Comparison of ENCODE assay signal across 23 cellular contexts in the genomic region with DNA sequence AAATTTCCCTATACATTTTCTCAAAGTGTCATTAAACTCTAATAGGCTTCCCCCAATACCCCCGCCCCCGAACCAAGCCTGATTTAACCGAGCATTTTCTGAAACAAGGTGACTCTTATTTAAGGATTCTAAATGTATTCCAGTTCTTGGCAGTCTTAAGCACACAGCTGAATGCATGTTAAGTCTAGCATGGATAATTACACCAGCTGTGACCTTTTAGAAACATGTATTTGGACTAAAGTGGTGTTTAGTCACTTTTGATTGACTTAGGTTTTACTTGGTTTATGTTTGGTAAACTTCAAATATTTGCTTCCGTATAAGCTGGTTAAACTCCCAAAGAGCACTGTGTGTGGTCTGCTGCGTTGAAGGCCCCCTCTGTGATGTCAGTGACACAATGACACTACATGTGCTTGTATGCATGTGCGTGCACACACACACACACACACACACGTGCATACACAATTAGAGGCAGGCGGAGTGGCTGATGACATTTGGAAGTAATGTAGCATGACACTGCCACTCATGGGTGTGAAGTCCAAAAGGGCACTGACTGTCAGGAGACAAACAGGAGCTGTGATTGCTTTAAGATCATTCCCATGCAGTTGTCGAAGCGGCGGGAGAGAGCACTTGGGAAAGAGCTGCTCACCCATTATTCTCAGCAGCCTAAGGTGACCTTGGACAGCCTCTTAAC.
DNase-seq lines count a peak whose midpoint lies in the region; ATAC-seq, FAIRE-seq and TF ChIP-seq lines count a peak whose summit lies in the region.
"Had no signal": no experiment of that assay in that cellular context is flagged by ENCODE, and none has a peak within 500 bp of the region (broad histone marks: within the 10 kb centered on the region; RNA-seq: fewer than 3 reads in every experiment).

No MANE protein-coding gene starts in this region.

- no peak overlapping the region for H3K18ac ChIP-seq in H1 (ENCODE audit: extremely low read depth, low read length)

- no peak overlapping the region for H3K4me2 ChIP-seq in H1 (ENCODE audit: insufficient read depth in 1 of 2, low read depth in 2 of 2, low read length in 2 of 2)
- H3K4me2 ChIP-seq in PC-3 (ENCODE audit: low read length) = no peak overlapping the region
- H3K4me2 ChIP-seq: KMS-11 had no signal

- whole genome bisulfite sequencing in H1 (ENCODE audit: extremely low coverage in 1 of 2, insufficient coverage in 1 of 2, insufficient read length in 1 of 2, insufficient replicate concordance in 2 of 2, low coverage in 1 of 2, low lambda C conversion rate in 2 of 2, missing lambda C conversion rate in 1 of 2), 2 experiments = 90% methylated on average over 11 of the region's 11 CpGs; no CpG with 5 or more reads in 1 of the 2 experiments

- H3K23ac ChIP-seq in H1 (ENCODE audit: insufficient read length) = no peak overlapping the region

- TF ChIP-seq RAD21 in H1 (IDR thresholded peaks at IDR 0.05 in 1 of 2, conservative IDR thresholded peaks at IDR 0.05 in 1 of 2; ENCODE audit: low read depth in 2 of 2, low read length in 2 of 2) = no peak

- no peak for ATAC-seq in PC-3
- ATAC-seq in stimulated activated effector memory CD8-positive, alpha-beta T cell treated with anti-CD3 and anti-CD28 coated beads, Interleukin-12 subunit alpha, Interleukin-12 subunit beta, amount 100 ng/mL, for 72 hours = no peak
- ATAC-seq in omental fat pad (ENCODE audit: low FRiP score) = no peak
- ATAC-seq: activated CD4-positive, CD25-positive, alpha-beta regulatory T cell treated with anti-CD3 and anti-CD28 coated beads, Interleukin-2, amount 50 U/mL, for 24 hours; activated CD8-positive, alpha-beta T cell treated with anti-CD3 and anti-CD28 coated beads, Interleukin-2, amount 10 ng/mL, durations not matched to agents 7 days and 5 days; left cardiac atrium had no signal

- TF ChIP-seq EP300 in H1 (IDR thresholded peaks at IDR 0.05; ENCODE audit: borderline replicate concordance in 1 of 2, low read depth in 2 of 2, low read length in 2 of 2) = no peak

- H2BK5ac ChIP-seq in H1 (ENCODE audit: low read depth, low read length) = no peak overlapping the region

- no peak overlapping the region for H4K91ac ChIP-seq in H1 (replicated peaks; ENCODE audit: insufficient read length, low read length)

- no peaks in the 10 kb centered on the region for H3K27me3 ChIP-seq in H1 (replicated peaks in 1 of 4; ENCODE audit: control insufficient read depth in 3 of 4, extremely low read depth in 1 of 4, insufficient read depth in 3 of 4, low read length in 3 of 4)
- peaks cover 25% of the 10 kb centered on the region; the same call in 1 of the 2 replicates for H3K27me3 ChIP-seq in PC-3 (ENCODE audit: low read length)

- H2BK15ac ChIP-seq in H1 (ENCODE audit: low read length) = no peak overlapping the region

- no peaks in the 10 kb centered on the region for H3K79me1 ChIP-seq in H1 (ENCODE audit: low read depth, low read length)

- POLR2A ChIA-PET in H1 (lab: Charles Lee; ENCODE audit: partially characterized antibody) (no interaction called here), PC-3 (lab: Charles Lee; ENCODE audit: unreplicated experiment) (no interaction called here)

- H3K36me3 ChIP-seq in H1 (ENCODE audit: control insufficient read depth in 2 of 4, insufficient read depth in 4 of 4, low read length in 3 of 4) (no peaks in the 10 kb centered on the region), PC-3 (ENCODE audit: low read depth, low read length) (no peaks in the 10 kb centered on the region)

- no peak overlapping the region for H3K4me3 Mint-ChIP-seq in stimulated activated effector memory CD8-positive, alpha-beta T cell treated with anti-CD3 and anti-CD28 coated beads, Interleukin-12 subunit alpha, Interleukin-12 subunit beta, amount 100 ng/mL, for 72 hours
- H3K4me3 Mint-ChIP-seq: activated CD8-positive, alpha-beta T cell treated with anti-CD3 and anti-CD28 coated beads, Interleukin-2, amount 10 ng/mL, durations not matched to agents 7 days and 5 days had no signal

- no peaks in the 10 kb centered on the region for H3K23me2 ChIP-seq in H1 (ENCODE audit: low read depth, low read length)

- no peak overlapping the region for H3K27ac Mint-ChIP-seq in stimulated activated effector memory CD8-positive, alpha-beta T cell treated with anti-CD3 and anti-CD28 coated beads, Interleukin-12 subunit alpha, Interleukin-12 subunit beta, amount 100 ng/mL, for 72 hours
- H3K27ac Mint-ChIP-seq: activated CD8-positive, alpha-beta T cell treated with anti-CD3 and anti-CD28 coated beads, Interleukin-2, amount 10 ng/mL, durations not matched to agents 7 days and 5 days had no signal

- no peak for FAIRE-seq in H1 (lab: Jason Lieb, UNC)
- FAIRE-seq: A204.1, frontal cortex, urothelium cell line had no signal

- H3K9me2 ChIP-seq in PC-3 (replicated peaks; ENCODE audit: low read length) = no peaks in the 10 kb centered on the region

- H3K79me2 ChIP-seq in H1 (ENCODE audit: control insufficient read depth in 1 of 2, insufficient read depth in 2 of 2, low read length in 2 of 2) (no peaks in the 10 kb centered on the region), PC-3 (ENCODE audit: low read length) (no peaks in the 10 kb centered on the region)

- no peaks in the 10 kb centered on the region for H4K20me1 ChIP-seq in H1 (replicated peaks in 1 of 2; ENCODE audit: control insufficient read depth in 1 of 2, insufficient read depth in 2 of 2, low read length in 2 of 2)
- H4K20me1 ChIP-seq in PC-3 (ENCODE audit: low read length) = no peaks in the 10 kb centered on the region

- DNase-seq in COLO668 (lab: John Stamatoyannopoulos, UW; ENCODE audit: unreplicated experiment) = peak; percentile 53
- DNase-seq in NCI-H2171 treated with DMSO at 0.1 percent for 48 hours (lab: John Stamatoyannopoulos, UW) = peak; percentile 88
- DNase-seq in H1 (ENCODE audit: low read depth in 1 of 2, low spot score in 2 of 2) = no peak
- DNase-seq in medulla oblongata (ENCODE audit: extremely low spot score) = peak; percentile 6
- no peak for DNase-seq in PC-3
- no peak for DNase-seq in stimulated activated effector memory CD8-positive, alpha-beta T cell treated with anti-CD3 and anti-CD28 coated beads, Interleukin-12 subunit alpha, Interleukin-12 subunit beta, amount 100 ng/mL, for 72 hours (ENCODE audit: low spot score in 2 of 2)
- no peak for DNase-seq in omental fat pad (ENCODE audit: low spot score)
- DNase-seq in stimulated activated CD4-positive, alpha-beta T cell treated with anti-CD3 and anti-CD28 coated beads, Interleukin-1b, Interleukin-23, amount 100 ng/mL, for 48 hours = no peak
- DNase-seq: activated CD8-positive, alpha-beta T cell treated with anti-CD3 and anti-CD28 coated beads, Interleukin-2, amount 10 ng/mL, durations not matched to agents 7 days and 5 days; activated naive CD4-positive, alpha-beta T cell; activated T-cell treated with anti-CD3 and anti-CD28 coated beads, Interleukin-2, amount 50 U/mL, for 1 hour; dorsolateral prefrontal cortex; left cardiac atrium; NCI-H1930; NCI-H446 treated with DMSO at 0.1 percent for 48 hours; RPMI8226; substantia nigra had no signal

- no peaks in the 10 kb centered on the region for H3K4me1 ChIP-seq in H1 (replicated peaks in 1 of 4; ENCODE audit: control insufficient read depth in 3 of 4, insufficient read depth in 4 of 4, low read length in 3 of 4)
- no peaks in the 10 kb centered on the region for H3K4me1 ChIP-seq in PC-3 (ENCODE audit: insufficient read depth, low read length)

- no peak overlapping the region for H3K56ac ChIP-seq in H1 (replicated peaks; ENCODE audit: insufficient read length, low read depth, low read length)

- H3K9ac ChIP-seq in H1 (replicated peaks in 1 of 4; ENCODE audit: extremely low read depth in 1 of 4, low read depth in 3 of 4, low read length in 3 of 4) = no peak overlapping the region
- H3K9ac ChIP-seq in PC-3 (ENCODE audit: low read length) = no peak overlapping the region
- H3K9ac ChIP-seq: KMS-11 had no signal

- H2AFZ ChIP-seq in H1 (ENCODE audit: low read length) (peak overlapping the region; percentile 41; the same call in 1 of the 2 replicates), PC-3 (ENCODE audit: low read length) (no peak overlapping the region)

- peaks cover 5% of the 10 kb centered on the region for H3K9me3 Mint-ChIP-seq in stimulated activated effector memory CD8-positive, alpha-beta T cell treated with anti-CD3 and anti-CD28 coated beads, Interleukin-12 subunit alpha, Interleukin-12 subunit beta, amount 100 ng/mL, for 72 hours

- no peak overlapping the region for H3K27ac ChIP-seq in H1 (ENCODE audit: low read depth, low read length)
- no peak overlapping the region for H3K27ac ChIP-seq in PC-3 (ENCODE audit: low read length)
- H3K27ac ChIP-seq: dorsolateral prefrontal cortex, epithelial cell of prostate, KMS-11 had no signal

- H3K4me3 ChIP-seq in H1 (ENCODE audit: extremely low read depth in 1 of 4, insufficient read depth in 2 of 4, low read depth in 3 of 4, low read length in 4 of 4) (no peak overlapping the region), PC-3 (ENCODE audit: low read length) (no peak overlapping the region)
- H3K4me3 ChIP-seq: dorsolateral prefrontal cortex had no signal

- H2BK20ac ChIP-seq in H1 (ENCODE audit: low read length) = no peak overlapping the region

- no peak overlapping the region for H4K5ac ChIP-seq in H1 (ENCODE audit: insufficient read length, low read depth, low read length)

- H3F3A ChIP-seq in PC-3 (ENCODE audit: low read length, unreplicated experiment) = no peaks in the 10 kb centered on the region

- CTCF ChIA-PET in H1 (lab: Charles Lee; ENCODE audit: partially characterized antibody) = interaction anchor here (0.6 to 7.0 kb wide), 4 partner anchors 12 to 207 kb away, joined by 3 to 55 read pairs (median 4); no protein-coding TSS in a partner anchor
- CTCF ChIA-PET in PC-3 (lab: Charles Lee) = no interaction called here

- no peaks in the 10 kb centered on the region for H3K36me3 Mint-ChIP-seq in stimulated activated effector memory CD8-positive, alpha-beta T cell treated with anti-CD3 and anti-CD28 coated beads, Interleukin-12 subunit alpha, Interleukin-12 subunit beta, amount 100 ng/mL, for 72 hours

- no peaks in the 10 kb centered on the region for H3K4me1 Mint-ChIP-seq in stimulated activated effector memory CD8-positive, alpha-beta T cell treated with anti-CD3 and anti-CD28 coated beads, Interleukin-12 subunit alpha, Interleukin-12 subunit beta, amount 100 ng/mL, for 72 hours

- H2BK120ac ChIP-seq in H1 (replicated peaks; ENCODE audit: low read depth, low read length) = no peak overlapping the region

- H4K8ac ChIP-seq in H1 (ENCODE audit: extremely low read depth, insufficient read depth, low read length) = no peak overlapping the region

- TF ChIP-seq CTCF in H1 (IDR thresholded peaks at IDR 0.05; ENCODE audit: control extremely low read depth in 1 of 3, insufficient read depth in 1 of 3, low read depth in 1 of 3, low read length in 3 of 3) = no peak
- TF ChIP-seq CTCF in PC-3 (conservative IDR thresholded peaks at IDR 0.05; ENCODE audit: low read depth, low read length) = no peak
- TF ChIP-seq CTCF in omental fat pad (IDR thresholded peaks at IDR 0.05) = no peak

- H3K9me3 ChIP-seq in H1 (ENCODE audit: insufficient read depth in 2 of 2, low read depth in 1 of 2, low read length in 1 of 2) = no peaks in the 10 kb centered on the region
- H3K9me3 ChIP-seq in PC-3 (ENCODE audit: low read length) = no peaks in the 10 kb centered on the region

- no TSS peak for BruUV-seq in PC-3 (replicated peaks; lab: Mats Ljungman, UMichigan)

- intact Hi-C loops in PC-3 (cut with micrococcal nuclease) = no loop called here

- no peak overlapping the region for H3K14ac ChIP-seq in H1 (ENCODE audit: insufficient read length)

- no peak overlapping the region for H2AK5ac ChIP-seq in H1 (ENCODE audit: low read depth, low read length)

- no peak for TF ChIP-seq POLR2A in H1 (IDR thresholded peaks at IDR 0.05; ENCODE audit: control extremely low read depth in 1 of 2, low read depth in 2 of 2, low read length in 2 of 2)

- no peak overlapping the region for H3K4ac ChIP-seq in H1 (replicated peaks; ENCODE audit: insufficient read length, low read depth, low read length)

- no peak overlapping the region for H2BK12ac ChIP-seq in H1 (ENCODE audit: low read depth, low read length)

Comparison
In these comparisons a context has a peak if more than half of its experiments do, and no peak if none do; other contexts are left out.
1. DNase-seq: peak in COLO668 (single experiment), NCI-H2171 treated with DMSO at 0.1 percent for 48 hours (single experiment) and medulla oblongata (single experiment); none in H1 (0 of 2), PC-3 (single experiment), stimulated activated effector memory CD8-positive, alpha-beta T cell treated with anti-CD3 and anti-CD28 coated beads, Interleukin-12 subunit alpha, Interleukin-12 subunit beta, amount 100 ng/mL, for 72 hours (0 of 2), omental fat pad (single experiment) and stimulated activated CD4-positive, alpha-beta T cell treated with anti-CD3 and anti-CD28 coated beads, Interleukin-1b, Interleukin-23, amount 100 ng/mL, for 48 hours (single experiment).